26 cellular contexts compared by ENCODE assay signal in genomic region chr15:98746375-98746679, GRCh38.
DNase-seq lines count a peak whose midpoint lies in the region; ATAC-seq, FAIRE-seq and TF ChIP-seq lines count a peak whose summit lies in the region.
"Had no signal": no experiment of that assay in that cellular context is flagged by ENCODE, and none has a peak within 500 bp of the region (broad histone marks: within the 10 kb centered on the region; RNA-seq: fewer than 3 reads in every experiment).

No MANE protein-coding gene starts in this region.

- peaks cover 53% of the 10 kb centered on the region for H3K4me1 Mint-ChIP-seq in activated CD4-positive, alpha-beta T cell treated with anti-CD3 and anti-CD28 coated beads for 36 hours
- H3K4me1 Mint-ChIP-seq in WTC11 = peaks cover 64% of the 10 kb centered on the region

- H3K9me3 ChIP-seq in keratinocyte (ENCODE audit: control insufficient read depth, low read depth, low read length) (no peaks in the 10 kb centered on the region), thymus (ENCODE audit: control insufficient read depth) (no peaks in the 10 kb centered on the region)
- H3K9me3 ChIP-seq: upper lobe of left lung had no signal

- H3K4me3 ChIP-seq in keratinocyte (ENCODE audit: control insufficient read depth in 2 of 3, extremely low read depth in 1 of 3, insufficient read depth in 2 of 3, low read depth in 1 of 3, low read length in 3 of 3) (peak overlapping the region in 1 of 3 experiments; percentile 58), thymus (ENCODE audit: low read length) (no peak overlapping the region)
- H3K4me3 ChIP-seq: lung, neural progenitor cell, upper lobe of left lung had no signal

- no peak overlapping the region for H3K27ac Mint-ChIP-seq in activated CD4-positive, alpha-beta T cell treated with anti-CD3 and anti-CD28 coated beads for 36 hours
- peak overlapping the region; percentile 68 for H3K27ac Mint-ChIP-seq in WTC11
- H3K27ac Mint-ChIP-seq: activated CD4-positive, alpha-beta memory T cell treated with anti-CD3 and anti-CD28 coated beads for 36 hours; activated naive CD8-positive, alpha-beta T cell treated with anti-CD3 and anti-CD28 coated beads for 36 hours; activated T-helper 2 cell treated with anti-CD3 and anti-CD28 coated beads, Interferon-gamma antibody, Interleukin-2, Interleukin-4, amounts not matched to agents 10 μg/mL and 5 μg/mL and 100 μg/mL, durations not matched to agents 14 hours and 24 hours and 36 hours; neural progenitor cell; progenitor cell of endocrine pancreas had no signal

- H3K27ac ChIP-seq in keratinocyte (ENCODE audit: control insufficient read depth, insufficient read depth, low read length) (peak overlapping the region; percentile 88), thymus (ENCODE audit: low read depth) (peak overlapping the region; percentile 46)
- H3K27ac ChIP-seq: neural progenitor cell, upper lobe of left lung had no signal

- no peak overlapping the region for H3K4me3 Mint-ChIP-seq in activated CD4-positive, alpha-beta T cell treated with anti-CD3 and anti-CD28 coated beads for 36 hours
- no peak overlapping the region for H3K4me3 Mint-ChIP-seq in WTC11
- H3K4me3 Mint-ChIP-seq: activated CD4-positive, alpha-beta memory T cell treated with anti-CD3 and anti-CD28 coated beads for 36 hours; activated naive CD8-positive, alpha-beta T cell treated with anti-CD3 and anti-CD28 coated beads for 36 hours; CD8-positive, alpha-beta memory T cell; neural progenitor cell had no signal

- peak overlapping the region; percentile 58 for H3K9ac ChIP-seq in keratinocyte (ENCODE audit: control insufficient read depth, extremely low read depth, insufficient read depth, low read length)
- H3K9ac ChIP-seq: neural progenitor cell had no signal

- dilution Hi-C loops in keratinocyte (cut with MboI; ENCODE audit: extremely low pct_ligation_motif_present, low sequenced_read_pairs) = no loop called here

- peaks cover 84% of the 10 kb centered on the region for H3K79me2 ChIP-seq in keratinocyte (ENCODE audit: control insufficient read depth, insufficient read depth, low read length)

- ATAC-seq in activated CD4-positive, alpha-beta T cell treated with anti-CD3 and anti-CD28 coated beads for 36 hours = peak; percentile 57
- ATAC-seq in WTC11 = no peak
- no peak for ATAC-seq in GM18909 (IDR thresholded peaks at IDR 0.05; ENCODE audit: poor library complexity, unreplicated experiment)
- ATAC-seq in HG02970 (IDR thresholded peaks at IDR 0.05; ENCODE audit: low FRiP score, unreplicated experiment) = no peak
- no peak for ATAC-seq in GM21423 (IDR thresholded peaks at IDR 0.05; ENCODE audit: unreplicated experiment)

- H3K36me3 ChIP-seq in keratinocyte (ENCODE audit: control insufficient read depth in 2 of 2, extremely low read depth in 1 of 2, insufficient read depth in 2 of 2, low read length in 2 of 2) (no peaks in the 10 kb centered on the region), thymus (ENCODE audit: control insufficient read depth, insufficient read depth) (no peaks in the 10 kb centered on the region)
- H3K36me3 ChIP-seq: neural progenitor cell, upper lobe of left lung had no signal

- H3K9me3 Mint-ChIP-seq in activated CD4-positive, alpha-beta T cell treated with anti-CD3 and anti-CD28 coated beads for 36 hours (ENCODE audit: low read depth) = no peaks in the 10 kb centered on the region
- H3K9me3 Mint-ChIP-seq in WTC11 = no peaks in the 10 kb centered on the region
- H3K9me3 Mint-ChIP-seq: activated CD4-positive, alpha-beta memory T cell treated with anti-CD3 and anti-CD28 coated beads for 36 hours; activated naive CD8-positive, alpha-beta T cell treated with anti-CD3 and anti-CD28 coated beads for 36 hours; activated T-helper 2 cell treated with anti-CD3 and anti-CD28 coated beads, Interferon-gamma antibody, Interleukin-2, Interleukin-4, amounts not matched to agents 10 μg/mL and 5 μg/mL and 100 μg/mL, durations not matched to agents 14 hours and 24 hours and 36 hours had no signal

- H3K27me3 ChIP-seq in keratinocyte (ENCODE audit: control insufficient read depth, extremely low read depth, insufficient read depth, low read length) = no peaks in the 10 kb centered on the region
- H3K27me3 ChIP-seq in thymus (ENCODE audit: control insufficient read depth, insufficient read depth) = no peaks in the 10 kb centered on the region
- H3K27me3 ChIP-seq: neural progenitor cell, upper lobe of left lung had no signal

- no peaks in the 10 kb centered on the region for H3K36me3 Mint-ChIP-seq in activated CD4-positive, alpha-beta T cell treated with anti-CD3 and anti-CD28 coated beads for 36 hours (ENCODE audit: low read depth)
- no peaks in the 10 kb centered on the region for H3K36me3 Mint-ChIP-seq in WTC11
- H3K36me3 Mint-ChIP-seq: activated CD4-positive, alpha-beta memory T cell treated with anti-CD3 and anti-CD28 coated beads for 36 hours; CD8-positive, alpha-beta memory T cell had no signal

- H3K4me1 ChIP-seq in keratinocyte (ENCODE audit: control insufficient read depth, extremely low read depth, insufficient read depth, low read length) = peaks cover 44% of the 10 kb centered on the region
- peaks cover 25% of the 10 kb centered on the region for H3K4me1 ChIP-seq in thymus (ENCODE audit: control insufficient read depth, insufficient read depth, low read length)
- H3K4me1 ChIP-seq: neural progenitor cell had no signal

- no peaks in the 10 kb centered on the region for H3K9me1 ChIP-seq in keratinocyte (ENCODE audit: control insufficient read depth, extremely low read depth, insufficient read depth, low read length)

- intact Hi-C loops in activated CD4-positive, alpha-beta T cell treated with anti-CD3 and anti-CD28 coated beads for 36 hours (cut with DNase I, micrococcal nuclease) = no loop called here

- TF ChIP-seq CTCF in WTC11 (IDR thresholded peaks at IDR 0.05) = no peak
- no peak for TF ChIP-seq CTCF in keratinocyte (optimal IDR thresholded peaks at IDR 0.05 in 1 of 3, IDR thresholded peaks at IDR 0.05 in 1 of 3, conservative IDR thresholded peaks at IDR 0.05 in 1 of 3; ENCODE audit: extremely low read depth in 1 of 3, insufficient read depth in 2 of 3, low read length in 3 of 3)

- H2AFZ ChIP-seq in keratinocyte (ENCODE audit: control insufficient read depth, low read length) = no peak overlapping the region
- H2AFZ ChIP-seq: neural progenitor cell had no signal

- 89% methylated on average over 3 of the region's 3 CpGs for WGBS in thymus

- FAIRE-seq in keratinocyte (lab: Jason Lieb, UNC) = peak; percentile 81
- FAIRE-seq: G401.6 had no signal

- POLR2A ChIA-PET in activated CD4-positive, alpha-beta T cell treated with anti-CD3 and anti-CD28 coated beads for 36 hours (lab: Charles Lee) = no interaction called here
- POLR2A ChIA-PET in WTC11 (lab: Charles Lee) = no interaction called here

- H3K27me3 Mint-ChIP-seq in activated CD4-positive, alpha-beta T cell treated with anti-CD3 and anti-CD28 coated beads for 36 hours = no peaks in the 10 kb centered on the region
- H3K27me3 Mint-ChIP-seq in WTC11 (ENCODE audit: low read depth) = no peaks in the 10 kb centered on the region
- H3K27me3 Mint-ChIP-seq: activated naive CD8-positive, alpha-beta T cell treated with anti-CD3 and anti-CD28 coated beads for 36 hours; progenitor cell of endocrine pancreas had no signal

- H4K20me1 ChIP-seq in keratinocyte (ENCODE audit: control insufficient read depth, extremely low read depth, insufficient read depth, low read length) = no peaks in the 10 kb centered on the region

- peak overlapping the region; percentile 84 for H3K4me2 ChIP-seq in keratinocyte (ENCODE audit: control insufficient read depth, extremely low read depth, insufficient read depth, low read depth, low read length)
- H3K4me2 ChIP-seq: neural progenitor cell had no signal

- CTCF ChIA-PET in activated CD4-positive, alpha-beta T cell treated with anti-CD3 and anti-CD28 coated beads for 36 hours (lab: Charles Lee) = no interaction called here
- CTCF ChIA-PET in WTC11 (lab: Charles Lee) = interaction anchor here (0.6 kb wide), 1 partner anchor 169 kb away, joined by 3 read pairs; no protein-coding TSS in a partner anchor

- no peak for DNase-seq in activated CD4-positive, alpha-beta T cell treated with anti-CD3 and anti-CD28 coated beads for 36 hours
- DNase-seq in activated CD4-positive, alpha-beta T cell treated with anti-CD3 and anti-CD28 coated beads for 4 hours = no peak
- DNase-seq in WTC11 (ENCODE audit: low spot score) = no peak
- no peak for DNase-seq in keratinocyte (ENCODE audit: low read depth, low spot score)
- DNase-seq: 8988T; activated CD4-positive, alpha-beta memory T cell treated with anti-CD3 and anti-CD28 coated beads for 36 hours; activated CD4-positive, CD25-positive, alpha-beta regulatory T cell; activated CD8-positive, alpha-beta memory T cell treated with anti-CD3 and anti-CD28 coated beads, Interleukin-2, amount 50 U/mL, for 48 hours; activated naive CD8-positive, alpha-beta T cell treated with anti-CD3 and anti-CD28 coated beads for 36 hours; CD8-positive, alpha-beta memory T cell; DMS153; foreskin melanocyte; GOT3; NCI-H2029 treated with DMSO at 0.1 percent for 48 hours; NCI-H82; T1000; upper lobe of left lung had no signal

TF ChIP-seq in WTC11, 78 proteins besides CTCF, POLR2A, EP300 and RAD21:
- no peak for TF ChIP-seq ZNF219 (CRISPR knock-in tag; IDR thresholded peaks at IDR 0.05; ENCODE audit: borderline replicate concordance)
TF ChIP-seq in WTC11: peak in this region for 0.
